Comparison of ENCODE assay signal across 8 cellular contexts in the genomic region with DNA sequence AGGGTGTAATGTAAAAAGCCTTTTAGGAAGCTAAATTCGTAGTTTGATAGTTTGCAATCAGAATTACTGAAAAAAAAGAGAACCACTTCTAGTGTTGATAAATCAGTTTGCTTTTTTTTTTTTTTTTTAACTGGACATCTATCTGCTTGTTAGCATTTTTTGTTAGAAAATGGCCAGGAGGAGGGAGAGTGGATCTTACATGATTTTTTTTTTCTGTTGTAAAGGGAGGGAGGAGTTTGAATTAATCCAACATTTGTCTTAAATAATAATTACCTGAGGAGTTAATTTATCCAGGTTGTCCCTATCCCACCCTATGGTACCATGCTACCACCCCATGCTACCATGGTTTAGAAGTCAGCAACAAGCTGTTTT. TPM values are rescaled to one million over a fixed set of nuclear protein-coding genes. Genes with fewer than 3 reads are reported as not detected.
DNase-seq lines count a peak whose midpoint lies in the region; ATAC-seq, FAIRE-seq and TF ChIP-seq lines count a peak whose summit lies in the region.

No MANE protein-coding gene starts in this region.

- H2AFZ ChIP-seq in OCI-LY7 (ENCODE audit: low read length), result peak overlapping the region; percentile 53; the same call in 1 of the 2 replicates
- peak overlapping the region; percentile 96 for H2AFZ ChIP-seq in endothelial cell of umbilical vein (ENCODE audit: low read depth, low read length)

- peaks cover 0 to 2% (median 0%) of the 10 kb centered on the region in 8 donors for H3K9me3 Mint-ChIP-seq in CD4-positive, alpha-beta memory T cell

- H3K79me2 ChIP-seq in OCI-LY7 (ENCODE audit: insufficient read depth, low read depth, low read length), result peaks cover 53% of the 10 kb centered on the region
- peaks cover 43% of the 10 kb centered on the region for H3K79me2 ChIP-seq in endothelial cell of umbilical vein (ENCODE audit: control insufficient read depth, insufficient read depth, low read length)

- FAIRE-seq in endothelial cell of umbilical vein (lab: Jason Lieb, UNC), result peak; percentile 15

- H3K36me3 Mint-ChIP-seq in CD4-positive, alpha-beta memory T cell, result peaks cover 0 to 5% of the 10 kb centered on the region in 2 donors

- no peaks in the 10 kb centered on the region for H3K27me3 Mint-ChIP-seq in CD4-positive, alpha-beta memory T cell

- no peaks in the 10 kb centered on the region for H3K9me2 ChIP-seq in OCI-LY7 (ENCODE audit: insufficient read depth, low read length)

- peak overlapping the region; percentile 91 for H3K27ac ChIP-seq in CD4-positive, alpha-beta memory T cell (ENCODE audit: low read depth, low read length)
- peak overlapping the region; percentile 58 for H3K27ac ChIP-seq in OCI-LY7 (ENCODE audit: low read depth, low read length, poor library complexity, severe bottlenecking)
- H3K27ac ChIP-seq in endothelial cell of umbilical vein (ENCODE audit: insufficient read depth, low read depth, low read length), result peak overlapping the region; percentile 88
- H3K27ac ChIP-seq in neutrophil, result peak overlapping the region; percentile 95

- H3K27ac Mint-ChIP-seq in CD4-positive, alpha-beta memory T cell, result peak overlapping the region; percentile 84 to 96 (median 95)

- CTCF ChIA-PET in CD4-positive, alpha-beta memory T cell (lab: Charles Lee; ENCODE audit: partially characterized antibody), result interaction anchor here (0.8 to 10.0 kb wide), 13 partner anchors 15 to 162 kb away, joined by 3 to 348 read pairs (median 6); no protein-coding TSS in a partner anchor
- CTCF ChIA-PET in OCI-LY7 (lab: Charles Lee; ENCODE audit: unreplicated experiment) (no interaction called here), endothelial cell of umbilical vein (lab: Charles Lee) (interaction anchor here (0.8 to 5.5 kb wide), 5 partner anchors 10 to 156 kb away, joined by 3 to 71 read pairs (median 3); no protein-coding TSS in a partner anchor)

- no peaks in the 10 kb centered on the region for H3K27me3 ChIP-seq in CD4-positive, alpha-beta memory T cell (ENCODE audit: insufficient read depth, low read length)
- no peaks in the 10 kb centered on the region for H3K27me3 ChIP-seq in endothelial cell of umbilical vein (ENCODE audit: control insufficient read depth in 2 of 2, insufficient read depth in 2 of 2, low read length in 2 of 2)
- H3K27me3 ChIP-seq in neutrophil, result no peaks in the 10 kb centered on the region

- ATAC-seq in HG02759 (IDR thresholded peaks at IDR 0.05; ENCODE audit: unreplicated experiment), result no peak

- H3K4me2 ChIP-seq in OCI-LY7 (ENCODE audit: low read length), result peak overlapping the region; percentile 94
- peak overlapping the region; percentile 98 for H3K4me2 ChIP-seq in endothelial cell of umbilical vein (ENCODE audit: insufficient read depth, low read length)

- H3K4me1 Mint-ChIP-seq in CD4-positive, alpha-beta memory T cell, result peaks cover 43 to 62% (median 49%) of the 10 kb centered on the region in 4 donors

- H4K20me1 ChIP-seq in OCI-LY7 (ENCODE audit: insufficient read depth, low read length) (peaks cover 7% of the 10 kb centered on the region; the same call in 1 of the 2 replicates), endothelial cell of umbilical vein (replicated peaks; ENCODE audit: control insufficient read depth, extremely low read depth, insufficient read depth, low read length) (peaks cover 3% of the 10 kb centered on the region)

- BruUV-seq in OCI-LY7 (replicated peaks; lab: Mats Ljungman, UMichigan), result no TSS peak
- no TSS peak for BruUV-seq in endothelial cell of umbilical vein (replicated peaks; lab: Mats Ljungman, UMichigan)

- H3K4me3 Mint-ChIP-seq in CD4-positive, alpha-beta memory T cell, result peak overlapping the region; percentile 87 to 95 (median 92)

- peak overlapping the region; percentile 98 for H3K9ac ChIP-seq in endothelial cell of umbilical vein (replicated peaks; ENCODE audit: extremely low read depth, insufficient read depth, low read length)

- H3K9me3 ChIP-seq in CD4-positive, alpha-beta memory T cell (ENCODE audit: control insufficient read depth in 1 of 2, low read length in 2 of 2), result no peaks in the 10 kb centered on the region
- H3K9me3 ChIP-seq in OCI-LY7 (ENCODE audit: low read length) (no peaks in the 10 kb centered on the region), endothelial cell of umbilical vein (replicated peaks; ENCODE audit: control insufficient read depth, insufficient read depth, low read length) (no peaks in the 10 kb centered on the region), neutrophil (no peaks in the 10 kb centered on the region)

- intact Hi-C loops in CD4-positive, alpha-beta memory T cell (cut with micrococcal nuclease), result loop anchor here (2.0 to 5.0 kb wide), 2 partner anchors 14 to 140 kb away; a partner anchor contains a TSS
- intact Hi-C loops in OCI-LY7 (cut with micrococcal nuclease; ENCODE audit: unreplicated experiment), result loop anchor here (5.0 to 10.0 kb wide), 5 partner anchors 80 to 370 kb away; a partner anchor contains a TSS
- intact Hi-C loops in endothelial cell of umbilical vein (cut with micrococcal nuclease), result loop anchor here (5.0 kb wide), 2 partner anchors 60 to 140 kb away; a partner anchor contains a TSS

- POLR2A ChIA-PET in CD4-positive, alpha-beta memory T cell (lab: Charles Lee; ENCODE audit: partially characterized antibody), result interaction anchor here (0.6 to 3.6 kb wide), 14 partner anchors 19 to 844 kb away, joined by 3 to 61 read pairs (median 3); a partner anchor contains a TSS
- POLR2A ChIA-PET in OCI-LY7 (lab: Charles Lee) (interaction anchor here (0.6 to 1.2 kb wide), 7 partner anchors 9 to 182 kb away, joined by 3 to 7 read pairs (median 3); no protein-coding TSS in a partner anchor), endothelial cell of umbilical vein (lab: Charles Lee) (no interaction called here)

- peak overlapping the region; percentile 76 to 90 for H3K4me3 ChIP-seq in CD4-positive, alpha-beta memory T cell (ENCODE audit: low read length in 2 of 2)
- H3K4me3 ChIP-seq in OCI-LY7 (ENCODE audit: low read depth, low read length, poor library complexity, severe bottlenecking), result peak overlapping the region; percentile 93
- peak overlapping the region; percentile 85 to 99 (median 98) for H3K4me3 ChIP-seq in endothelial cell of umbilical vein (replicated peaks in 1 of 3; ENCODE audit: insufficient read depth in 1 of 3, low read depth in 1 of 3, low read length in 3 of 3)
- peak overlapping the region; percentile 71 to 94 for H3K4me3 ChIP-seq in neutrophil (ENCODE audit: low read depth in 1 of 2, low read length in 1 of 2)

- no peak for TF ChIP-seq POLR2A in endothelial cell of umbilical vein (IDR thresholded peaks at IDR 0.05; ENCODE audit: low read depth, low read length)

- TF ChIP-seq CTCF in OCI-LY7 (conservative IDR thresholded peaks at IDR 0.05; ENCODE audit: low read length) (no peak), endothelial cell of umbilical vein (IDR thresholded peaks at IDR 0.05; ENCODE audit: extremely low read depth in 1 of 2, insufficient read depth in 1 of 2, low read depth in 1 of 2, low read length in 2 of 2) (no peak), neutrophil (IDR thresholded peaks at IDR 0.05) (no peak), GM20000 (IDR thresholded peaks at IDR 0.05; ENCODE audit: extremely low read depth, missing control alignments) (no peak)

- peaks cover 54% of the 10 kb centered on the region for H3K4me1 ChIP-seq in CD4-positive, alpha-beta memory T cell (ENCODE audit: insufficient read depth, low read length)
- H3K4me1 ChIP-seq in OCI-LY7 (ENCODE audit: insufficient read depth, low read length, poor library complexity, severe bottlenecking) (peaks cover 51% of the 10 kb centered on the region), endothelial cell of umbilical vein (ENCODE audit: control insufficient read depth, extremely low read depth, insufficient read depth, low read length) (peaks cover 26% of the 10 kb centered on the region), neutrophil (ENCODE audit: control insufficient read depth in 1 of 2, insufficient read depth in 1 of 2, low read depth in 1 of 2, low read length in 1 of 2) (peaks cover 16% of the 10 kb centered on the region in 2 experiments)

- no peaks in the 10 kb centered on the region for H3K9me1 ChIP-seq in endothelial cell of umbilical vein (replicated peaks; ENCODE audit: control insufficient read depth, extremely low read depth, insufficient read depth, low read length)

- no peaks in the 10 kb centered on the region for H3K36me3 ChIP-seq in CD4-positive, alpha-beta memory T cell (ENCODE audit: insufficient read depth, low read length)
- H3K36me3 ChIP-seq in OCI-LY7 (ENCODE audit: insufficient read depth, low read length) (peaks cover 7% of the 10 kb centered on the region), endothelial cell of umbilical vein (ENCODE audit: control insufficient read depth in 2 of 2, extremely low read depth in 1 of 2, insufficient read depth in 2 of 2, low read length in 2 of 2) (no peaks in the 10 kb centered on the region), neutrophil (no peaks in the 10 kb centered on the region)

- DNase-seq in CD4-positive, alpha-beta memory T cell, result no peak
- DNase-seq in OCI-LY7 (ENCODE audit: low spot score) (no peak), endothelial cell of umbilical vein (ENCODE audit: low read depth, low spot score) (no peak), GM20000 (ENCODE audit: low spot score) (no peak), germinal center (ENCODE audit: low spot score) (no peak), Ammon's horn (ENCODE audit: low spot score) (no peak)

- dilution Hi-C loops in endothelial cell of umbilical vein (cut with MboI; ENCODE audit: extremely low pct_ligation_motif_present, low sequenced_read_pairs), result no loop called here

TF ChIP-seq in endothelial cell of umbilical vein, 7 proteins besides CTCF, POLR2A, EP300 and RAD21 (continues in another document):
- no peak for TF ChIP-seq FOS (IDR thresholded peaks at IDR 0.05; ENCODE audit: borderline replicate concordance, insufficient read depth, low read length)
- no peak for TF ChIP-seq MYC (IDR thresholded peaks at IDR 0.05; ENCODE audit: low read depth, low read length)
- TF ChIP-seq GATA2 (IDR thresholded peaks at IDR 0.05; ENCODE audit: insufficient read depth, insufficient read length, low read depth, low read length), result no peak

RNA-seq across cellular contexts. Expression of a gene that starts 1.2 kb away (rescaled TPM):
- 10 to 100 TPM; 42.1 to 43.6 TPM for total RNA-seq in CD4-positive, alpha-beta memory T cell
- 10 to 100 TPM; 33.8 to 44.1 TPM for polyA plus RNA-seq in CD4-positive, alpha-beta memory T cell
- total RNA-seq in OCI-LY7 (2014; rRNA removed; shearing (Covaris generic)), result 26.3 and 28.3 TPM in 2 replicates
- 28.8 and 30.9 TPM in 2 replicates for total RNA-seq in OCI-LY7 (2022)
- total RNA-seq in endothelial cell of umbilical vein, result 14.2 and 16.5 TPM in 2 replicates
- 6.8 and 8.5 TPM in 2 replicates for polyA plus RNA-seq in endothelial cell of umbilical vein
- polyA plus RNA-seq in endothelial cell of umbilical vein (2011; cell fraction: cytosol; rRNA removed), result 9.9 and 10.7 TPM in 2 replicates
- 37.5 and 37.9 TPM in 2 replicates for polyA plus RNA-seq in endothelial cell of umbilical vein (2011; cell fraction: nucleus; rRNA removed)
- polyA plus RNA-seq in endothelial cell of umbilical vein (2012), result 10.8 and 12.1 TPM in 2 replicates
- polyA minus RNA-seq in endothelial cell of umbilical vein, result 15.7 and 16.7 TPM in 2 replicates
- 7.7 TPM for polyA minus RNA-seq in endothelial cell of umbilical vein (2011; cell fraction: cytosol; rRNA and poly(A)+ RNA removed)
- 23.4 and 27.9 TPM in 2 replicates for polyA minus RNA-seq in endothelial cell of umbilical vein (2011; cell fraction: nucleus; rRNA and poly(A)+ RNA removed)
